ENCODE assay signal across 16 cellular contexts in genomic region chr6:128421788-128422187, GRCh38.
"Had no signal": no experiment of that assay in that cellular context is flagged by ENCODE, and none has a peak within 500 bp of the region (broad histone marks: within the 10 kb centered on the region; RNA-seq: fewer than 3 reads in every experiment).

No MANE protein-coding gene starts in this region.

- H3K4me1 Mint-ChIP-seq: activated B cell treated with CpG ODN at 0.5 μM for 24 hours; activated CD4-positive, alpha-beta T cell treated with anti-CD3 and anti-CD28 coated beads, Interleukin-2, amount 10 ng/mL, durations not matched to agents 24 days and 14 days; activated CD8-positive, alpha-beta memory T cell treated with anti-CD3 and anti-CD28 coated beads, Interleukin-2, amount 10 ng/mL, durations not matched to agents 7 days and 5 days had no signal

- H3K36me3 Mint-ChIP-seq: activated CD8-positive, alpha-beta memory T cell treated with anti-CD3 and anti-CD28 coated beads, Interleukin-2, amount 10 ng/mL, durations not matched to agents 7 days and 5 days; activated naive CD4-positive, alpha-beta T cell treated with anti-CD3 and anti-CD28 coated beads, Interleukin-2, amount 50 U/mL, for 72 hours had no signal

- H3K27ac Mint-ChIP-seq: activated B cell treated with CpG ODN at 0.5 μM for 24 hours; activated CD4-positive, alpha-beta T cell treated with anti-CD3 and anti-CD28 coated beads, Interleukin-2, amount 10 ng/mL, durations not matched to agents 24 days and 14 days; activated CD8-positive, alpha-beta memory T cell treated with anti-CD3 and anti-CD28 coated beads, Interleukin-2, amount 10 ng/mL, durations not matched to agents 7 days and 5 days; activated naive CD4-positive, alpha-beta T cell treated with anti-CD3 and anti-CD28 coated beads, Interleukin-2, amount 50 U/mL, for 72 hours; activated T-cell treated with anti-CD3 and anti-CD28 coated beads, Interleukin-2, amount 50 U/mL, for 24 hours; stimulated activated naive CD8-positive, alpha-beta T cell treated with anti-CD3 and anti-CD28 coated beads, Interleukin-15, Interleukin-2, amounts not matched to agents 100 ng/mL and 50 ng/mL, for 24 hours had no signal

- H3K27me3 Mint-ChIP-seq: activated B cell treated with CpG ODN at 0.5 μM for 24 hours; activated CD8-positive, alpha-beta memory T cell treated with anti-CD3 and anti-CD28 coated beads, Interleukin-2, amount 10 ng/mL, durations not matched to agents 7 days and 5 days; activated T-cell treated with anti-CD3 and anti-CD28 coated beads, Interleukin-2, amount 50 U/mL, for 24 hours; stimulated activated naive CD8-positive, alpha-beta T cell treated with anti-CD3 and anti-CD28 coated beads, Interleukin-15, Interleukin-2, amounts not matched to agents 100 ng/mL and 50 ng/mL, for 24 hours had no signal

- H3K27me3 ChIP-seq: gastroesophageal sphincter, hepatocyte, sigmoid colon had no signal

- H3K4me3 ChIP-seq: gastroesophageal sphincter, hepatocyte, lung, psoas muscle, sigmoid colon had no signal

- DNase-seq: activated B cell treated with CpG ODN at 0.5 μM for 24 hours; activated CD4-positive, alpha-beta T cell treated with anti-CD3 and anti-CD28 coated beads, Interleukin-2, amount 10 ng/mL, durations not matched to agents 24 days and 14 days; activated CD8-positive, alpha-beta memory T cell treated with anti-CD3 and anti-CD28 coated beads, Interleukin-2, amount 10 ng/mL, durations not matched to agents 7 days and 5 days; activated effector memory CD4-positive, alpha-beta T cell treated with Interleukin-2 at 50 U/mL for 16 hours; activated T-cell treated with anti-CD3 and anti-CD28 coated beads, Interleukin-2, amount 50 U/mL, for 24 hours; amniotic stem cell; psoas muscle; sigmoid colon; stimulated activated CD4-positive, alpha-beta T cell treated with anti-CD3 and anti-CD28 coated beads, Interleukin-2, amount 100 ng/mL, for 48 hours; T-helper 2 cell had no signal

- H3K9me3 ChIP-seq: gastroesophageal sphincter, psoas muscle had no signal

- H3K4me2 ChIP-seq: hepatocyte had no signal

- ATAC-seq: activated CD8-positive, alpha-beta memory T cell treated with anti-CD3 and anti-CD28 coated beads, Interleukin-2, amount 10 ng/mL, durations not matched to agents 7 days and 5 days; activated naive CD4-positive, alpha-beta T cell treated with anti-CD3 and anti-CD28 coated beads, Interleukin-2, amount 50 U/mL, for 72 hours; gastroesophageal sphincter; psoas muscle had no signal

- H3K4me3 Mint-ChIP-seq: activated B cell treated with CpG ODN at 0.5 μM for 24 hours; activated CD4-positive, alpha-beta T cell treated with anti-CD3 and anti-CD28 coated beads, Interleukin-2, amount 10 ng/mL, durations not matched to agents 24 days and 14 days; activated CD8-positive, alpha-beta memory T cell treated with anti-CD3 and anti-CD28 coated beads, Interleukin-2, amount 10 ng/mL, durations not matched to agents 7 days and 5 days; activated T-cell treated with anti-CD3 and anti-CD28 coated beads, Interleukin-2, amount 50 U/mL, for 24 hours; nephron; stimulated activated naive CD8-positive, alpha-beta T cell treated with anti-CD3 and anti-CD28 coated beads, Interleukin-15, Interleukin-2, amounts not matched to agents 100 ng/mL and 50 ng/mL, for 24 hours had no signal

- H3K9me3 Mint-ChIP-seq: activated T-cell treated with anti-CD3 and anti-CD28 coated beads, Interleukin-2, amount 50 U/mL, for 24 hours had no signal

- H3K36me3 ChIP-seq: gastroesophageal sphincter, sigmoid colon had no signal

- H2AFZ ChIP-seq: hepatocyte had no signal

- H3K27ac ChIP-seq: gastroesophageal sphincter, hepatocyte, psoas muscle, sigmoid colon had no signal
